ENCODE assay signal across 37 cellular contexts in genomic region chr6:42968783-42969182, GRCh38. TPM values are rescaled to one million over a fixed set of nuclear protein-coding genes. Genes with fewer than 3 reads are reported as not detected.
"Had no signal": no experiment of that assay in that cellular context is flagged by ENCODE, and none has a peak within 500 bp of the region (broad histone marks: within the 10 kb centered on the region; RNA-seq: fewer than 3 reads in every experiment).

No MANE protein-coding gene starts in this region.

- H3K9me3 ChIP-seq: esophagus squamous epithelium, gastroesophageal sphincter, heart right ventricle had no signal

- H3K27me3 Mint-ChIP-seq: activated B cell treated with CpG ODN at 0.5 μM for 24 hours; activated CD4-positive, alpha-beta memory T cell treated with anti-CD3 and anti-CD28 coated beads for 36 hours; activated CD4-positive, alpha-beta T cell treated with anti-CD3 and anti-CD28 coated beads for 36 hours; activated CD4-positive, alpha-beta T cell treated with anti-CD3 and anti-CD28 coated beads, Interleukin-2, amount 10 ng/mL, durations not matched to agents 24 days and 14 days; activated naive CD8-positive, alpha-beta T cell; activated T-helper 17 cell treated with anti-CD3 and anti-CD28 coated beads, Interleukin-2, amount 50 U/mL, for 72 hours; effector memory CD8-positive, alpha-beta T cell; T-helper 17 cell had no signal

- DNase-seq: activated B cell treated with CpG ODN at 0.5 μM for 24 hours; activated CD4-positive, alpha-beta memory T cell treated with anti-CD3 and anti-CD28 coated beads for 36 hours; activated CD4-positive, alpha-beta T cell treated with anti-CD3 and anti-CD28 coated beads for 36 hours; activated CD4-positive, alpha-beta T cell treated with anti-CD3 and anti-CD28 coated beads, Interleukin-2, amount 10 ng/mL, durations not matched to agents 24 days and 14 days; activated CD4-positive, CD25-positive, alpha-beta regulatory T cell treated with anti-CD3 and anti-CD28 coated beads, Interleukin-2, amount 50 U/mL, for 72 hours; activated CD8-positive, alpha-beta memory T cell treated with anti-CD3 and anti-CD28 coated beads for 24 hours; activated effector memory CD4-positive, alpha-beta T cell treated with Interleukin-2 at 50 U/mL for 16 hours; activated gamma-delta T cell treated with Interleukin-2 at 50 U/mL for 16 hours; activated naive CD4-positive, alpha-beta T cell treated with anti-CD3 and anti-CD28 coated beads, Interleukin-2, amount 50 U/mL, for 16 hours; activated naive CD4-positive, alpha-beta T cell treated with Interleukin-2 at 50 U/mL for 16 hours; activated T-cell treated with anti-CD3 and anti-CD28 coated beads, Interleukin-2, amount 50 U/mL, for 4 hours; amniotic stem cell; anterior cingulate cortex; caudate nucleus; cortex of kidney; dermis blood vessel endothelial cell; effector CD4-positive, alpha-beta T cell; effector memory CD8-positive, alpha-beta T cell; esophagus squamous epithelium; foreskin melanocyte; heart right ventricle; T-helper 1 cell; T-helper 17 cell; T1000 had no signal

- H3K9me3 Mint-ChIP-seq: activated B cell treated with CpG ODN at 0.5 μM for 24 hours; activated CD4-positive, alpha-beta memory T cell treated with anti-CD3 and anti-CD28 coated beads for 36 hours; activated CD4-positive, alpha-beta T cell treated with anti-CD3 and anti-CD28 coated beads, Interleukin-2, amount 10 ng/mL, durations not matched to agents 24 days and 14 days; activated T-cell treated with anti-CD3 and anti-CD28 coated beads, Interleukin-2, amount 50 U/mL, for 4 hours; activated T-helper 17 cell treated with anti-CD3 and anti-CD28 coated beads, Interleukin-2, amount 50 U/mL, for 72 hours; effector memory CD8-positive, alpha-beta T cell; T-helper 2 cell treated with Interferon-gamma antibody and Interleukin-4, amounts not matched to agents 5 μg/mL and 100 μg/mL, for 36 hours had no signal

- FAIRE-seq: astrocyte, colon, endometrium, endothelial cell of umbilical vein had no signal

- H3K27me3 ChIP-seq: esophagus squamous epithelium, gastroesophageal sphincter, heart right ventricle had no signal

- H3K27ac ChIP-seq: epithelial cell of prostate, esophagus squamous epithelium, gastroesophageal sphincter, heart right ventricle had no signal

- H3K4me3 ChIP-seq: esophagus squamous epithelium, gastroesophageal sphincter, heart right ventricle had no signal

- H3K27ac Mint-ChIP-seq: activated B cell treated with CpG ODN at 0.5 μM for 24 hours; activated CD4-positive, alpha-beta memory T cell treated with anti-CD3 and anti-CD28 coated beads for 36 hours; activated CD4-positive, alpha-beta T cell treated with anti-CD3 and anti-CD28 coated beads for 36 hours; activated CD4-positive, alpha-beta T cell treated with anti-CD3 and anti-CD28 coated beads, Interleukin-2, amount 10 ng/mL, durations not matched to agents 24 days and 14 days; activated naive CD8-positive, alpha-beta T cell; activated T-helper 17 cell treated with anti-CD3 and anti-CD28 coated beads, Interleukin-2, amount 50 U/mL, for 72 hours; T-helper 17 cell; T-helper 2 cell treated with Interferon-gamma antibody and Interleukin-4, amounts not matched to agents 5 μg/mL and 100 μg/mL, for 36 hours had no signal

- H3K4me3 Mint-ChIP-seq: activated B cell treated with CpG ODN at 0.5 μM for 24 hours; activated CD4-positive, alpha-beta memory T cell treated with anti-CD3 and anti-CD28 coated beads for 36 hours; activated CD4-positive, alpha-beta T cell treated with anti-CD3 and anti-CD28 coated beads for 36 hours; activated CD4-positive, alpha-beta T cell treated with anti-CD3 and anti-CD28 coated beads, Interleukin-2, amount 10 ng/mL, durations not matched to agents 24 days and 14 days; activated naive CD8-positive, alpha-beta T cell; activated T-cell treated with anti-CD3 and anti-CD28 coated beads, Interleukin-2, amount 50 U/mL, for 4 hours; activated T-helper 17 cell treated with anti-CD3 and anti-CD28 coated beads, Interleukin-2, amount 50 U/mL, for 72 hours; effector memory CD8-positive, alpha-beta T cell; T-helper 17 cell; T-helper 2 cell treated with Interferon-gamma antibody and Interleukin-4, amounts not matched to agents 5 μg/mL and 100 μg/mL, for 36 hours had no signal

- ATAC-seq: activated CD4-positive, alpha-beta T cell treated with anti-CD3 and anti-CD28 coated beads for 36 hours; activated T-cell treated with anti-CD3 and anti-CD28 coated beads, Interleukin-2, amount 50 U/mL, for 4 hours; activated T-helper 17 cell treated with anti-CD3 and anti-CD28 coated beads, Interleukin-2, amount 50 U/mL, for 72 hours; effector memory CD8-positive, alpha-beta T cell; gastroesophageal sphincter; heart right ventricle; T-helper 17 cell had no signal

RNA-seq across cellular contexts. Expression of gene GNMT, which starts 8.2 kb away (rescaled TPM):
- total RNA-seq: activated CD4-positive, alpha-beta memory T cell treated with anti-CD3 and anti-CD28 coated beads for 36 hours; chondrocyte; dermis blood vessel endothelial cell; fibroblast of lung; fibroblast of villous mesenchyme; glomerular endothelial cell had no signal
